16 cellular contexts compared by ENCODE assay signal in genomic region chr12:121529184-121529583, GRCh38.
"Had no signal": no experiment of that assay in that cellular context is flagged by ENCODE, and none has a peak within 500 bp of the region (broad histone marks: within the 10 kb centered on the region; RNA-seq: fewer than 3 reads in every experiment).

No MANE protein-coding gene starts in this region.

- H3K9me3 ChIP-seq: colonic mucosa, thyroid gland had no signal

- H3K36me3 ChIP-seq: colonic mucosa, thyroid gland had no signal

- H3K9me3 Mint-ChIP-seq: activated CD4-positive, alpha-beta memory T cell treated with anti-CD3 and anti-CD28 coated beads, Interleukin-2, amount 10 ng/mL, durations not matched to agents 7 days and 5 days; activated naive CD4-positive, alpha-beta T cell treated with anti-CD3 and anti-CD28 coated beads, Interleukin-2, amount 50 U/mL, for 24 hours; mesothelial cell of epicardium had no signal

- H3K27ac ChIP-seq: colonic mucosa, thyroid gland had no signal

- H3K27ac Mint-ChIP-seq: activated CD4-positive, alpha-beta memory T cell treated with anti-CD3 and anti-CD28 coated beads, Interleukin-2, amount 10 ng/mL, durations not matched to agents 7 days and 5 days; mesothelial cell of epicardium had no signal

- H3K27me3 Mint-ChIP-seq: activated CD4-positive, alpha-beta memory T cell treated with anti-CD3 and anti-CD28 coated beads, Interleukin-2, amount 10 ng/mL, durations not matched to agents 7 days and 5 days; activated naive CD4-positive, alpha-beta T cell treated with anti-CD3 and anti-CD28 coated beads, Interleukin-2, amount 50 U/mL, for 24 hours had no signal

- H3K4me3 ChIP-seq: colonic mucosa, thyroid gland had no signal

- H3K4me1 ChIP-seq: colonic mucosa had no signal

- H3K27me3 ChIP-seq: colonic mucosa, thyroid gland had no signal

- H3K4me3 Mint-ChIP-seq: activated CD4-positive, alpha-beta memory T cell treated with anti-CD3 and anti-CD28 coated beads, Interleukin-2, amount 10 ng/mL, durations not matched to agents 7 days and 5 days; activated naive CD4-positive, alpha-beta T cell treated with anti-CD3 and anti-CD28 coated beads, Interleukin-2, amount 50 U/mL, for 24 hours; mesothelial cell of epicardium had no signal

- ATAC-seq: left colon had no signal

- DNase-seq: activated CD4-positive, alpha-beta memory T cell treated with anti-CD3 and anti-CD28 coated beads, Interleukin-2, amount 10 ng/mL, durations not matched to agents 7 days and 5 days; activated CD4-positive, alpha-beta T cell treated with anti-CD3 and anti-CD28 coated beads for 1 hour; activated effector memory CD4-positive, alpha-beta T cell treated with Interleukin-2 at 50 U/mL for 16 hours; activated T-cell treated with anti-CD3 and anti-CD28 coated beads, Interleukin-2, amount 50 U/mL, for 1 hour; amniotic stem cell; colonic mucosa; foreskin melanocyte; glutamatergic neuron; hippocampal formation; islet precursor cell; left colon; occipital lobe; stimulated activated naive CD4-positive, alpha-beta T cell treated with Interleukin-2 at 50 U/mL for 16 hours; thyroid gland had no signal
